In genomic region chrX:44096666-44097065, GRCh38 we compare ENCODE assay signal across 6 cellular contexts.
"Had no signal": no experiment of that assay in that cellular context is flagged by ENCODE, and none has a peak within 500 bp of the region (broad histone marks: within the 10 kb centered on the region; RNA-seq: fewer than 3 reads in every experiment).

No MANE protein-coding gene starts in this region.

- H3K4me3 ChIP-seq: K562 had no signal

- DNase-seq: IMR-90, KBM-7, KG1 had no signal

- H3K27ac ChIP-seq: HL-60, KMS-11 had no signal
